Comparison of ENCODE assay signal across 14 cellular contexts in the genomic region with DNA sequence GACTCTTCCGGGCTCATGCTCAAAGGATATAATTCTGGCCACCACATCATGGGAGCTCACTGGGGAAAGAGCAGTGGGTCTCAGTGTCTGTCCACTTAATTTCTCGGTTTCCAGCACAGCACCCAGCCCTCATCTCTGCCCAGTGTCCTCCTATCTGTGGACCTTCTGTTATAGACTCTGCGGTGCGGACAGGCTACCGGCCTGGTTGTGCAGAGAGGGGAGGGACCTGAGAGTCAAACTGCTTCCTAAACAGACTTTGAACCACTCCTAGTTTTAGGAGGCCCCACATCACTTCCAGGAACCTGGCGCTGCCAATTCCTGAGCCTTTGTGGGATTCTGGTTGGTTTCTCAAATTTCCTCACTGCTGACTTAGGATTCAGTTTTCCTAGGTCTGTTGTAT. TPM values are rescaled to one million over a fixed set of nuclear protein-coding genes. Genes with fewer than 3 reads are reported as not detected.
A peak's percentile ranks its signal among the peaks of the same experiment; 100 is the strongest.
DNase-seq lines count a peak whose midpoint lies in the region; ATAC-seq and TF ChIP-seq lines count a peak whose summit lies in the region.
"Had no signal": no experiment of that assay in that cellular context is flagged by ENCODE, and none has a peak within 500 bp of the region (broad histone marks: within the 10 kb centered on the region; RNA-seq: fewer than 3 reads in every experiment).

No MANE protein-coding gene starts in this region.

- no peak for ATAC-seq in PC-3
- ATAC-seq: activated T-cell treated with anti-CD3 and anti-CD28 coated beads, Interleukin-2, amount 50 U/mL, for 4 hours; body of pancreas had no signal

- no peak for TF ChIP-seq CTCF in HL-60 (IDR thresholded peaks at IDR 0.05; ENCODE audit: insufficient read depth, low read length)
- no peak for TF ChIP-seq CTCF in neural progenitor cell (IDR thresholded peaks at IDR 0.05)
- no peak for TF ChIP-seq CTCF in PC-3 (conservative IDR thresholded peaks at IDR 0.05; ENCODE audit: low read depth, low read length)

- H3K4me1 ChIP-seq in CD8-positive, alpha-beta memory T cell (ENCODE audit: insufficient read depth, low read length) = peaks cover 80% of the 10 kb centered on the region
- H3K4me1 ChIP-seq in neural progenitor cell = no peaks in the 10 kb centered on the region
- H3K4me1 ChIP-seq in PC-3 (ENCODE audit: insufficient read depth, low read length) = peaks cover 24% of the 10 kb centered on the region

- H3K36me3 ChIP-seq in CD8-positive, alpha-beta memory T cell (ENCODE audit: insufficient read depth, low read length) = no peaks in the 10 kb centered on the region
- H3K36me3 ChIP-seq in neural progenitor cell = no peaks in the 10 kb centered on the region
- no peaks in the 10 kb centered on the region for H3K36me3 ChIP-seq in PC-3 (ENCODE audit: low read depth, low read length)

- no peaks in the 10 kb centered on the region for H3K9me2 ChIP-seq in PC-3 (replicated peaks; ENCODE audit: low read length)
- H3K9me2 ChIP-seq: SK-N-SH had no signal

- no peaks in the 10 kb centered on the region for H3F3A ChIP-seq in neural progenitor cell (ENCODE audit: low read depth)
- H3F3A ChIP-seq in PC-3 (ENCODE audit: low read length, unreplicated experiment) = no peaks in the 10 kb centered on the region

- peaks cover 66 to 84% (median 77%) of the 10 kb centered on the region in 3 donors for H3K4me1 Mint-ChIP-seq in CD8-positive, alpha-beta memory T cell
- peaks cover 78% of the 10 kb centered on the region for H3K4me1 Mint-ChIP-seq in dendritic cell treated with granulocyte-macrophage colony-stimulating factor and Interleukin-4, amounts not matched to agents 40 ng/mL and 50 ng/mL, for 4 days (ENCODE audit: low read depth)
- H3K4me1 Mint-ChIP-seq in neural progenitor cell = peaks cover 3% of the 10 kb centered on the region

- intact Hi-C loops in dendritic cell treated with granulocyte-macrophage colony-stimulating factor and Interleukin-4, amounts not matched to agents 40 ng/mL and 50 ng/mL, for 4 days (cut with micrococcal nuclease) = loop anchor here (5.0 kb wide), 1 partner anchor 38 kb away; no protein-coding TSS in a partner anchor
- intact Hi-C loops in PC-3 (cut with micrococcal nuclease) = no loop called here

- H4K20me1 ChIP-seq in neural progenitor cell (ENCODE audit: low read depth) (no peaks in the 10 kb centered on the region), PC-3 (ENCODE audit: low read length) (no peaks in the 10 kb centered on the region)

- no peaks in the 10 kb centered on the region for H3K36me3 Mint-ChIP-seq in CD8-positive, alpha-beta memory T cell
- H3K36me3 Mint-ChIP-seq in dendritic cell treated with granulocyte-macrophage colony-stimulating factor and Interleukin-4, amounts not matched to agents 40 ng/mL and 50 ng/mL, for 4 days (ENCODE audit: low read depth) = no peaks in the 10 kb centered on the region
- no peaks in the 10 kb centered on the region for H3K36me3 Mint-ChIP-seq in neural progenitor cell
- H3K36me3 Mint-ChIP-seq: WTC11 had no signal

- no TSS peak for BruUV-seq in PC-3 (replicated peaks; lab: Mats Ljungman, UMichigan)

- peaks cover 0 to 2% (median 0%) of the 10 kb centered on the region in 5 donors for H3K9me3 Mint-ChIP-seq in CD8-positive, alpha-beta memory T cell
- H3K9me3 Mint-ChIP-seq in dendritic cell treated with granulocyte-macrophage colony-stimulating factor and Interleukin-4, amounts not matched to agents 40 ng/mL and 50 ng/mL, for 4 days = peaks cover 7% of the 10 kb centered on the region
- no peaks in the 10 kb centered on the region for H3K9me3 Mint-ChIP-seq in neural progenitor cell
- H3K9me3 Mint-ChIP-seq: activated T-cell treated with anti-CD3 and anti-CD28 coated beads, Interleukin-2, amount 50 U/mL, for 4 hours had no signal

- H3K4me3 ChIP-seq in CD8-positive, alpha-beta memory T cell (ENCODE audit: low read length) = no peak overlapping the region
- H3K4me3 ChIP-seq in HL-60 (replicated peaks; ENCODE audit: insufficient read depth, low read length) = no peak overlapping the region
- no peak overlapping the region for H3K4me3 ChIP-seq in neural progenitor cell
- no peak overlapping the region for H3K4me3 ChIP-seq in PC-3 (ENCODE audit: low read length)
- H3K4me3 ChIP-seq: body of pancreas had no signal

- H3K4me3 Mint-ChIP-seq in CD8-positive, alpha-beta memory T cell = peak overlapping the region in 4 of 7 donors; percentile 16 to 80 (median 53)
- no peak overlapping the region for H3K4me3 Mint-ChIP-seq in dendritic cell treated with granulocyte-macrophage colony-stimulating factor and Interleukin-4, amounts not matched to agents 40 ng/mL and 50 ng/mL, for 4 days
- no peak overlapping the region for H3K4me3 Mint-ChIP-seq in neural progenitor cell
- H3K4me3 Mint-ChIP-seq: WTC11 had no signal

- CTCF ChIA-PET in CD8-positive, alpha-beta memory T cell (lab: Charles Lee) = interaction anchor here (1.5 to 4.3 kb wide), 5 partner anchors 26 to 82 kb away, joined by 3 to 16 read pairs (median 6); no protein-coding TSS in a partner anchor
- CTCF ChIA-PET in PC-3 (lab: Charles Lee) = no interaction called here

- H3K27ac ChIP-seq in CD8-positive, alpha-beta memory T cell (ENCODE audit: low read depth, low read length) = no peak overlapping the region
- peak overlapping the region; percentile 1; the same call in 1 of the 2 replicates for H3K27ac ChIP-seq in HL-60 (replicated peaks)
- H3K27ac ChIP-seq in neural progenitor cell = no peak overlapping the region
- H3K27ac ChIP-seq in PC-3 (ENCODE audit: low read length) = no peak overlapping the region

- H3K79me2 ChIP-seq in neural progenitor cell (ENCODE audit: low read depth) (no peaks in the 10 kb centered on the region), PC-3 (ENCODE audit: low read length) (no peaks in the 10 kb centered on the region)

- H3K9me3 ChIP-seq in CD8-positive, alpha-beta memory T cell (ENCODE audit: low read length) = no peaks in the 10 kb centered on the region
- no peaks in the 10 kb centered on the region for H3K9me3 ChIP-seq in neural progenitor cell (ENCODE audit: low read depth)
- H3K9me3 ChIP-seq in PC-3 (ENCODE audit: low read length) = no peaks in the 10 kb centered on the region
- H3K9me3 ChIP-seq: body of pancreas, SK-N-SH had no signal

- H3K4me2 ChIP-seq in neural progenitor cell = no peak overlapping the region
- H3K4me2 ChIP-seq in PC-3 (ENCODE audit: low read length) = no peak overlapping the region
- H3K4me2 ChIP-seq: SK-N-SH had no signal

- no peaks in the 10 kb centered on the region for H3K27me3 Mint-ChIP-seq in CD8-positive, alpha-beta memory T cell
- H3K27me3 Mint-ChIP-seq in dendritic cell treated with granulocyte-macrophage colony-stimulating factor and Interleukin-4, amounts not matched to agents 40 ng/mL and 50 ng/mL, for 4 days = no peaks in the 10 kb centered on the region
- no peaks in the 10 kb centered on the region for H3K27me3 Mint-ChIP-seq in neural progenitor cell (ENCODE audit: insufficient read depth, low read depth)

- H2AFZ ChIP-seq in neural progenitor cell (replicated peaks) = peak overlapping the region; percentile 23
- H2AFZ ChIP-seq in PC-3 (ENCODE audit: low read length) = no peak overlapping the region

- POLR2A ChIA-PET in CD8-positive, alpha-beta memory T cell (lab: Charles Lee) = interaction anchor here (1.0 to 2.5 kb wide), 5 partner anchors 25 to 88 kb away, joined by 3 to 34 read pairs (median 7); a partner anchor contains a TSS
- POLR2A ChIA-PET in PC-3 (lab: Charles Lee; ENCODE audit: unreplicated experiment) = interaction anchor here (0.7 kb wide), 1 partner anchor 81 kb away, joined by 4 read pairs; no protein-coding TSS in a partner anchor

- DNase-seq in CD8-positive, alpha-beta memory T cell = no peak
- DNase-seq in HL-60 (ENCODE audit: low read depth in 1 of 2, low spot score in 1 of 2) = no peak
- no peak for DNase-seq in neural progenitor cell (ENCODE audit: low spot score)
- no peak for DNase-seq in PC-3
- DNase-seq in retina = no peak
- no peak for DNase-seq in stimulated activated naive CD4-positive, alpha-beta T cell treated with Interleukin-2 at 50 U/mL for 16 hours (lab: John Stamatoyannopoulos, UW)
- DNase-seq: activated T-cell treated with anti-CD3 and anti-CD28 coated beads, Interleukin-2, amount 50 U/mL, for 4 hours; foreskin fibroblast; HCEC 1CT; SK-N-SH; stimulated activated naive CD4-positive, alpha-beta T cell had no signal

- H3K27ac Mint-ChIP-seq in CD8-positive, alpha-beta memory T cell = peak overlapping the region in 7 of 8 donors; percentile 78 to 97 (median 87)
- H3K27ac Mint-ChIP-seq in dendritic cell treated with granulocyte-macrophage colony-stimulating factor and Interleukin-4, amounts not matched to agents 40 ng/mL and 50 ng/mL, for 4 days = peak overlapping the region; percentile 75
- H3K27ac Mint-ChIP-seq in neural progenitor cell = no peak overlapping the region
- H3K27ac Mint-ChIP-seq: WTC11 had no signal

- H3K9ac ChIP-seq in neural progenitor cell (no peak overlapping the region), PC-3 (ENCODE audit: low read length) (no peak overlapping the region)
- H3K9ac ChIP-seq: SK-N-SH had no signal

- H3K27me3 ChIP-seq in CD8-positive, alpha-beta memory T cell (ENCODE audit: insufficient read depth, low read length, poor library complexity, severe bottlenecking) = no peaks in the 10 kb centered on the region
- H3K27me3 ChIP-seq in HL-60 (ENCODE audit: insufficient read depth, poor library complexity, severe bottlenecking) (no peaks in the 10 kb centered on the region), neural progenitor cell (no peaks in the 10 kb centered on the region), PC-3 (ENCODE audit: low read length) (no peaks in the 10 kb centered on the region)
- H3K27me3 ChIP-seq: body of pancreas had no signal

RNA-seq across cellular contexts. Expression of a gene that starts 59.8 kb away (rescaled TPM):
- total RNA-seq in CD8-positive, alpha-beta memory T cell = 10 to 100 TPM; 61.1 to 68.1 TPM
- polyA plus RNA-seq in CD8-positive, alpha-beta memory T cell = 105 TPM
- total RNA-seq in neural progenitor cell (ENCODE audit: low replicate concordance) (34.5 and 65.9 TPM in 2 replicates), PC-3 (2014; rRNA removed) (11.6 and 19.0 TPM in 2 replicates)

Comparison
In these comparisons a context has a peak if more than half of its experiments do, and no peak if none do; other contexts are left out.
1. H3K4me3 Mint-ChIP-seq: peak in CD8-positive, alpha-beta memory T cell (4 of 7); none in dendritic cell treated with granulocyte-macrophage colony-stimulating factor and Interleukin-4, amounts not matched to agents 40 ng/mL and 50 ng/mL, for 4 days (single experiment) and neural progenitor cell (single experiment).